Comparison of ENCODE assay signal across 1 cellular context in genomic region chr3:143600762-143601161, GRCh38.
TF ChIP-seq lines count a peak whose summit lies in the region.

No MANE protein-coding gene starts in this region.

TF ChIP-seq in WTC11, 78 proteins besides CTCF, POLR2A, EP300 and RAD21 (continued from another document):
- TF ChIP-seq E2F5 (CRISPR knock-in tag; IDR thresholded peaks at IDR 0.05) (no peak), ZNF138 (CRISPR knock-in tag; conservative IDR thresholded peaks at IDR 0.05) (no peak), MXD4 (CRISPR knock-in tag; IDR thresholded peaks at IDR 0.05; ENCODE audit: borderline replicate concordance) (no peak), GRHL2 (CRISPR knock-in tag; IDR thresholded peaks at IDR 0.05; ENCODE audit: insufficient replicate concordance, severe bottlenecking) (no peak), MAX (CRISPR knock-in tag; IDR thresholded peaks at IDR 0.05) (no peak), OVOL2 (CRISPR knock-in tag; IDR thresholded peaks at IDR 0.05; ENCODE audit: borderline replicate concordance) (no peak), HMGXB4 (CRISPR knock-in tag; IDR thresholded peaks at IDR 0.05) (no peak), ERG (CRISPR knock-in tag; IDR thresholded peaks at IDR 0.05) (no peak), TEAD1 (CRISPR knock-in tag; IDR thresholded peaks at IDR 0.05) (no peak), SP1 (CRISPR knock-in tag; conservative IDR thresholded peaks at IDR 0.05) (no peak), ZNF317 (CRISPR knock-in tag; IDR thresholded peaks at IDR 0.05; ENCODE audit: borderline replicate concordance, low read depth) (no peak), ATF1 (CRISPR knock-in tag; IDR thresholded peaks at IDR 0.05) (no peak), FOXP4 (CRISPR knock-in tag; IDR thresholded peaks at IDR 0.05) (no peak)
